20 cellular contexts compared by ENCODE assay signal in genomic region chr7:491292-491957, GRCh38. TPM values are rescaled to one million over a fixed set of nuclear protein-coding genes. Genes with fewer than 3 reads are reported as not detected.
A peak's percentile ranks its signal among the peaks of the same experiment; 100 is the strongest.
DNase-seq lines count a peak whose midpoint lies in the region; ATAC-seq and TF ChIP-seq lines count a peak whose summit lies in the region.
"Had no signal": no experiment of that assay in that cellular context is flagged by ENCODE, and none has a peak within 500 bp of the region (broad histone marks: within the 10 kb centered on the region; RNA-seq: fewer than 3 reads in every experiment).

No MANE protein-coding gene starts in this region.

- dilution Hi-C loops in mammary epithelial cell (cut with HindIII; ENCODE audit: low sequenced_read_pairs), result loop anchor here (5.0 to 10.0 kb wide), 9 partner anchors 57 to 461 kb away; partner anchors contain the start of genes ADAP1 and SUN1

- H3K4me1 ChIP-seq in breast epithelium (no peaks in the 10 kb centered on the region), mammary epithelial cell (ENCODE audit: insufficient read depth, low read length) (peaks cover 31% of the 10 kb centered on the region), tibial artery (peaks cover 0 to 13% (median 5%) of the 10 kb centered on the region in 4 donors), HAP-1 (no peaks in the 10 kb centered on the region)
- H3K4me1 ChIP-seq: transverse colon had no signal

- H4K20me1 ChIP-seq in mammary epithelial cell (ENCODE audit: insufficient read depth, low read length), result no peaks in the 10 kb centered on the region

- H2AFZ ChIP-seq in mammary epithelial cell (ENCODE audit: low read depth, low read length), result no peak overlapping the region
- H2AFZ ChIP-seq: GM23248 had no signal

- H3K9ac ChIP-seq in mammary epithelial cell (ENCODE audit: insufficient read depth, low read length), result no peak overlapping the region
- H3K9ac ChIP-seq: GM23248 had no signal

- no peaks in the 10 kb centered on the region for H3K36me3 ChIP-seq in breast epithelium
- H3K36me3 ChIP-seq in mammary epithelial cell (ENCODE audit: insufficient read depth, low read length), result no peaks in the 10 kb centered on the region
- H3K36me3 ChIP-seq in tibial artery, result peaks cover 7% of the 10 kb centered on the region in 3 donors
- no peaks in the 10 kb centered on the region for H3K36me3 ChIP-seq in HAP-1 (replicated peaks)
- H3K36me3 ChIP-seq: cardiac muscle cell, transverse colon had no signal

- no TSS peak for BruUV-seq in mammary epithelial cell (replicated peaks; lab: Mats Ljungman, UMichigan)

- H3K27ac ChIP-seq in breast epithelium (peak overlapping the region; percentile 80 to 83), mammary epithelial cell (ENCODE audit: insufficient read depth, low read depth, low read length) (no peak overlapping the region), tibial artery (no peak overlapping the region)
- H3K27ac ChIP-seq: 22Rv1, cardiac muscle cell, GM23248, transverse colon had no signal

- no peak for TF ChIP-seq POLR2A in breast epithelium (IDR thresholded peaks at IDR 0.05)

- TF ChIP-seq CTCF in breast epithelium (IDR thresholded peaks at IDR 0.05) (no peak), mammary epithelial cell (conservative IDR thresholded peaks at IDR 0.05 in 1 of 2, IDR thresholded peaks at IDR 0.05 in 1 of 2; ENCODE audit: extremely low read depth in 1 of 2, insufficient read depth in 1 of 2, low read depth in 1 of 2, low read length in 2 of 2) (no peak), tibial artery (IDR thresholded peaks at IDR 0.05) (no peak)

- H3K27me3 ChIP-seq in breast epithelium (no peaks in the 10 kb centered on the region), mammary epithelial cell (ENCODE audit: insufficient read depth, low read length) (no peaks in the 10 kb centered on the region), tibial artery (no peaks in the 10 kb centered on the region), HAP-1 (ENCODE audit: low read depth) (peaks cover 14% of the 10 kb centered on the region)
- H3K27me3 ChIP-seq: cardiac muscle cell, gastroesophageal sphincter, transverse colon had no signal

- intact Hi-C loops in breast epithelium (cut with DNase I; ENCODE audit: low total_unique reads) (loop anchor here (10.0 kb wide), 1 partner anchor 1573 kb away; no protein-coding TSS in a partner anchor), mammary epithelial cell (cut with micrococcal nuclease) (no loop called here), tibial artery (cut with DNase I; ENCODE audit: low total_unique reads) (no loop called here)

- no peak overlapping the region for H3K4me3 ChIP-seq in breast epithelium
- no peak overlapping the region for H3K4me3 ChIP-seq in mammary epithelial cell (replicated peaks in 1 of 3; ENCODE audit: insufficient read depth in 1 of 3, low read depth in 2 of 3, low read length in 3 of 3)
- no peak overlapping the region for H3K4me3 ChIP-seq in tibial artery
- no peak overlapping the region for H3K4me3 ChIP-seq in HAP-1
- H3K4me3 ChIP-seq: cardiac muscle cell, gastroesophageal sphincter, GM23248, transverse colon had no signal

- peak in 1 of 2 donors; percentile 73 for DNase-seq in breast epithelium (ENCODE audit: low spot score in 2 of 2)
- no peak for DNase-seq in mammary epithelial cell
- peak; percentile 87 for DNase-seq in epidermal melanocyte (ENCODE audit: insufficient read length, low spot score)
- DNase-seq in mesenteric fat pad (ENCODE audit: low spot score), result peak; percentile 88
- peak; percentile 12 to 55 for DNase-seq in tibial artery
- no peak for DNase-seq in HAP-1 (ENCODE audit: low spot score in 2 of 2)
- no peak for DNase-seq in activated T-cell treated with anti-CD3 and anti-CD28 coated beads, Interleukin-2, amount 50 U/mL, for 48 hours
- DNase-seq: activated CD4-positive, alpha-beta T cell treated with anti-CD3 and anti-CD28 coated beads, Interleukin-2, amount 50 U/mL, for 1 hour; activated naive CD4-positive, alpha-beta T cell treated with anti-CD3 and anti-CD28 coated beads, Interleukin-2, amount 10 ng/mL, durations not matched to agents 7 days and 5 days; GF-D8; GM23248; hypothalamus; NCI-H187; NCI-H69; transverse colon had no signal

- H3K9me3 ChIP-seq in breast epithelium (no peaks in the 10 kb centered on the region), mammary epithelial cell (replicated peaks; ENCODE audit: insufficient read depth, low read length) (no peaks in the 10 kb centered on the region), tibial artery (no peaks in the 10 kb centered on the region), HAP-1 (no peaks in the 10 kb centered on the region; the same call in 1 of the 2 replicates)
- H3K9me3 ChIP-seq: gastroesophageal sphincter, transverse colon had no signal

- WGBS in mammary epithelial cell (ENCODE audit: low coverage, missing lambda C conversion rate), result 76% methylated on average over 12 of the region's 22 CpGs

- no peaks in the 10 kb centered on the region for H3K79me2 ChIP-seq in mammary epithelial cell (ENCODE audit: insufficient read depth, low read length)

- CTCF ChIA-PET in mammary epithelial cell (lab: Charles Lee; ENCODE audit: low non-redundant PET), result no interaction called here

- no peak for ATAC-seq in HG03342 (IDR thresholded peaks at IDR 0.05; ENCODE audit: unreplicated experiment)
- ATAC-seq: gastroesophageal sphincter, WTC11 had no signal

- in situ Hi-C loops in mammary epithelial cell (cut with MboI; ENCODE audit: low sequenced_read_pairs in 2 of 2) (no loop called here), HAP-1 (cut with MboI; ENCODE audit: low sequenced_read_pairs) (no loop called here)

- no peak overlapping the region for H3K4me2 ChIP-seq in mammary epithelial cell (ENCODE audit: insufficient read depth, low read depth, low read length)

RNA-seq across cellular contexts. Expression of gene PDGFA, which starts 28.2 kb away (rescaled TPM):
- 10 to 100 TPM; 19.8 to 33.4 (median 31.2) TPM for total RNA-seq in breast epithelium
- total RNA-seq in mammary epithelial cell, result 100 to 1,000 TPM in 1 of 2 donors, 10 to 100 TPM in 1; 60.5 to 167 TPM
- polyA plus RNA-seq in mammary epithelial cell, result 29.2 TPM
- polyA minus RNA-seq in mammary epithelial cell, result 93.4 TPM
- total RNA-seq in mesenteric fat pad, result 19.7 TPM

Comparison
In these comparisons a context has a peak if more than half of its experiments do, and no peak if none do; other contexts are left out.
1. H3K27ac ChIP-seq: peak in breast epithelium (2 of 2); none in mammary epithelial cell (single experiment) and tibial artery (0 of 2).
2. DNase-seq: peak in epidermal melanocyte (single experiment), mesenteric fat pad (single experiment) and tibial artery (2 of 2); none in mammary epithelial cell (single experiment), HAP-1 (0 of 2) and activated T-cell treated with anti-CD3 and anti-CD28 coated beads, Interleukin-2, amount 50 U/mL, for 48 hours (0 of 2).